34 cellular contexts compared by ENCODE assay signal in the genomic region with DNA sequence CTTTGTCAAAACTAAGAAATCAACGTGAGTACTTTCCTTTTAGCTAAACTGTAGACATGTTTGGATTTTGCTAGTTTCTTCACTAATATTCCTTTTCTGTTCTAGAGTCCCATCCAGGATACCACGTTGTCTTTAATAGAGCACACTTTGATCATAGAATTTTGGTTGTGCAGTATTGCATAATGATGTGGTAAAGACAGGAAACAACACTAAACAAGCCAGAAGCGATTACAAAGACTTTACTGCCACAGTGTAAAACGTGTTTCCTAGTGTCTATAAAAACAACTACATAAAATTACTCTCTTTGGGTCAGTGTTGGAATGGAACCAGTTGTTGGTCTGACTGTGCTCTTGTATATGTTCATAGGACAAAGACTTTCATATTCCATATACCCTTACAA. TPM values are rescaled to one million over a fixed set of nuclear protein-coding genes. Genes with fewer than 3 reads are reported as not detected.
"Had no signal": no experiment of that assay in that cellular context is flagged by ENCODE, and none has a peak within 500 bp of the region (broad histone marks: within the 10 kb centered on the region; RNA-seq: fewer than 3 reads in every experiment).

No MANE protein-coding gene starts in this region.

- H3K27ac ChIP-seq: adrenal gland, body of pancreas, esophagus muscularis mucosa, foreskin keratinocyte, gastrocnemius medialis, heart left ventricle had no signal

- H3K4me3 ChIP-seq: adrenal gland, body of pancreas, esophagus muscularis mucosa, gastrocnemius medialis, heart left ventricle had no signal

- H3K4me3 Mint-ChIP-seq: activated CD4-positive, alpha-beta memory T cell treated with anti-CD3 and anti-CD28 coated beads for 36 hours; activated CD4-positive, alpha-beta T cell treated with anti-CD3 and anti-CD28 coated beads for 36 hours; activated CD4-positive, alpha-beta T cell treated with anti-CD3 and anti-CD28 coated beads, Interleukin-2, amount 10 ng/mL, durations not matched to agents 24 days and 14 days; activated CD8-positive, alpha-beta memory T cell treated with anti-CD3 and anti-CD28 coated beads, Interleukin-2, amount 10 ng/mL, durations not matched to agents 7 days and 5 days; activated CD8-positive, alpha-beta T cell treated with anti-CD3 and anti-CD28 coated beads, Interleukin-2, amount 10 ng/mL, durations not matched to agents 7 days and 5 days; activated naive CD4-positive, alpha-beta T cell treated with anti-CD3 and anti-CD28 coated beads for 36 hours; activated naive CD4-positive, alpha-beta T cell treated with anti-CD3 and anti-CD28 coated beads, Interleukin-2, amount 50 U/mL, for 24 hours; activated naive CD8-positive, alpha-beta T cell treated with anti-CD3 and anti-CD28 coated beads for 36 hours; activated naive CD8-positive, alpha-beta T cell treated with anti-CD3 and anti-CD28 coated beads, Interleukin-2, amount 50 U/mL, for 24 hours; activated T-helper 1 cell treated with anti-CD3 and anti-CD28 coated beads, Interleukin-12 subunit alpha, Interleukin-12 subunit beta, Interleukin-2, Interleukin-4 antibody, amounts not matched to agents 30 ng/mL and 10 ng/mL and 1 ng/mL, durations not matched to agents 14 hours and 24 hours and 36 hours; effector memory CD8-positive, alpha-beta T cell had no signal

- H3K27ac Mint-ChIP-seq: activated CD4-positive, alpha-beta memory T cell treated with anti-CD3 and anti-CD28 coated beads for 36 hours; activated CD4-positive, alpha-beta T cell treated with anti-CD3 and anti-CD28 coated beads for 36 hours; activated CD4-positive, alpha-beta T cell treated with anti-CD3 and anti-CD28 coated beads, Interleukin-2, amount 10 ng/mL, durations not matched to agents 24 days and 14 days; activated CD8-positive, alpha-beta memory T cell treated with anti-CD3 and anti-CD28 coated beads, Interleukin-2, amount 10 ng/mL, durations not matched to agents 7 days and 5 days; activated CD8-positive, alpha-beta T cell treated with anti-CD3 and anti-CD28 coated beads, Interleukin-2, amount 10 ng/mL, durations not matched to agents 7 days and 5 days; activated naive CD4-positive, alpha-beta T cell treated with anti-CD3 and anti-CD28 coated beads for 36 hours; activated naive CD4-positive, alpha-beta T cell treated with anti-CD3 and anti-CD28 coated beads, Interleukin-2, amount 50 U/mL, for 24 hours; activated naive CD8-positive, alpha-beta T cell treated with anti-CD3 and anti-CD28 coated beads for 36 hours; activated naive CD8-positive, alpha-beta T cell treated with anti-CD3 and anti-CD28 coated beads, Interleukin-2, amount 50 U/mL, for 24 hours; activated T-helper 1 cell treated with anti-CD3 and anti-CD28 coated beads, Interleukin-12 subunit alpha, Interleukin-12 subunit beta, Interleukin-2, Interleukin-4 antibody, amounts not matched to agents 30 ng/mL and 10 ng/mL and 1 ng/mL, durations not matched to agents 14 hours and 24 hours and 36 hours; activated T-helper 2 cell treated with anti-CD3 and anti-CD28 coated beads, Interferon-gamma antibody, Interleukin-2, Interleukin-4, amounts not matched to agents 10 μg/mL and 5 μg/mL and 100 μg/mL, durations not matched to agents 14 hours and 24 hours and 36 hours; effector memory CD8-positive, alpha-beta T cell had no signal

- H3K4me1 ChIP-seq: adrenal gland, body of pancreas, esophagus muscularis mucosa, foreskin keratinocyte, gastrocnemius medialis, heart left ventricle had no signal

- FAIRE-seq: colon had no signal

- H3K36me3 Mint-ChIP-seq: activated CD4-positive, alpha-beta memory T cell treated with anti-CD3 and anti-CD28 coated beads for 36 hours; activated CD8-positive, alpha-beta memory T cell treated with anti-CD3 and anti-CD28 coated beads, Interleukin-2, amount 10 ng/mL, durations not matched to agents 7 days and 5 days; activated naive CD4-positive, alpha-beta T cell treated with anti-CD3 and anti-CD28 coated beads, Interleukin-2, amount 50 U/mL, for 24 hours; activated naive CD8-positive, alpha-beta T cell treated with anti-CD3 and anti-CD28 coated beads for 36 hours had no signal

- H3K9me3 Mint-ChIP-seq: activated CD4-positive, alpha-beta memory T cell treated with anti-CD3 and anti-CD28 coated beads for 36 hours; activated CD4-positive, alpha-beta T cell treated with anti-CD3 and anti-CD28 coated beads, Interleukin-2, amount 10 ng/mL, durations not matched to agents 24 days and 14 days; activated naive CD4-positive, alpha-beta T cell treated with anti-CD3 and anti-CD28 coated beads for 36 hours; activated naive CD4-positive, alpha-beta T cell treated with anti-CD3 and anti-CD28 coated beads, Interleukin-2, amount 50 U/mL, for 24 hours; activated naive CD8-positive, alpha-beta T cell treated with anti-CD3 and anti-CD28 coated beads for 36 hours; activated naive CD8-positive, alpha-beta T cell treated with anti-CD3 and anti-CD28 coated beads, Interleukin-2, amount 50 U/mL, for 24 hours; activated T-helper 1 cell treated with anti-CD3 and anti-CD28 coated beads, Interleukin-12 subunit alpha, Interleukin-12 subunit beta, Interleukin-2, Interleukin-4 antibody, amounts not matched to agents 30 ng/mL and 10 ng/mL and 1 ng/mL, durations not matched to agents 14 hours and 24 hours and 36 hours; activated T-helper 2 cell treated with anti-CD3 and anti-CD28 coated beads, Interferon-gamma antibody, Interleukin-2, Interleukin-4, amounts not matched to agents 10 μg/mL and 5 μg/mL and 100 μg/mL, durations not matched to agents 14 hours and 24 hours and 36 hours; effector memory CD8-positive, alpha-beta T cell had no signal

- H3K4me1 Mint-ChIP-seq: activated CD4-positive, alpha-beta T cell treated with anti-CD3 and anti-CD28 coated beads for 36 hours; activated CD4-positive, alpha-beta T cell treated with anti-CD3 and anti-CD28 coated beads, Interleukin-2, amount 10 ng/mL, durations not matched to agents 24 days and 14 days; activated CD8-positive, alpha-beta memory T cell treated with anti-CD3 and anti-CD28 coated beads, Interleukin-2, amount 10 ng/mL, durations not matched to agents 7 days and 5 days; activated naive CD4-positive, alpha-beta T cell treated with anti-CD3 and anti-CD28 coated beads, Interleukin-2, amount 50 U/mL, for 24 hours; activated naive CD8-positive, alpha-beta T cell treated with anti-CD3 and anti-CD28 coated beads for 36 hours; activated naive CD8-positive, alpha-beta T cell treated with anti-CD3 and anti-CD28 coated beads, Interleukin-2, amount 50 U/mL, for 24 hours had no signal

- H3K36me3 ChIP-seq: adrenal gland, esophagus muscularis mucosa, gastrocnemius medialis, heart left ventricle had no signal

- DNase-seq: activated CD4-positive, alpha-beta memory T cell treated with anti-CD3 and anti-CD28 coated beads for 36 hours; activated CD4-positive, alpha-beta T cell treated with anti-CD3 and anti-CD28 coated beads for 36 hours; activated CD4-positive, alpha-beta T cell treated with anti-CD3 and anti-CD28 coated beads, Interleukin-2, amount 10 ng/mL, durations not matched to agents 24 days and 14 days; activated CD4-positive, CD25-positive, alpha-beta regulatory T cell; activated CD4-positive, CD25-positive, alpha-beta regulatory T cell treated with anti-CD3 and anti-CD28 coated beads, Interleukin-2, amount 50 U/mL, for 72 hours; activated CD8-positive, alpha-beta memory T cell treated with anti-CD3 and anti-CD28 coated beads, Interleukin-2, amount 10 ng/mL, durations not matched to agents 7 days and 5 days; activated CD8-positive, alpha-beta memory T cell treated with anti-CD3 and anti-CD28 coated beads, Interleukin-2, amount 50 U/mL, for 4 hours; activated CD8-positive, alpha-beta T cell treated with anti-CD3 and anti-CD28 coated beads, Interleukin-2, amount 10 ng/mL, durations not matched to agents 7 days and 5 days; activated effector memory CD4-positive, alpha-beta T cell treated with anti-CD3 and anti-CD28 coated beads, Interleukin-2, amount 50 U/mL, for 16 hours; activated naive CD4-positive, alpha-beta T cell treated with anti-CD3 and anti-CD28 coated beads for 36 hours; activated naive CD8-positive, alpha-beta T cell treated with anti-CD3 and anti-CD28 coated beads for 36 hours; activated naive CD8-positive, alpha-beta T cell treated with anti-CD3 and anti-CD28 coated beads, Interleukin-2, amount 50 U/mL, for 24 hours; activated T-cell treated with anti-CD3 and anti-CD28 coated beads, Interleukin-2, amount 50 U/mL, for 1 hour; activated T-cell treated with anti-CD3 and anti-CD28 coated beads, Interleukin-2, amount 50 U/mL, for 48 hours; adrenal gland; amygdala; aorta; body of pancreas; caudate nucleus; cortex of kidney; dermis blood vessel endothelial cell; effector CD4-positive, alpha-beta T cell; effector memory CD8-positive, alpha-beta T cell; erythroblast; foreskin keratinocyte; gastrocnemius medialis; glutamatergic neuron; heart left ventricle had no signal

- H3K9me3 ChIP-seq: adrenal gland, body of pancreas, esophagus muscularis mucosa, gastrocnemius medialis, heart left ventricle had no signal

- H3K27me3 ChIP-seq: body of pancreas, foreskin keratinocyte, gastrocnemius medialis had no signal

- ATAC-seq: activated CD4-positive, alpha-beta T cell treated with anti-CD3 and anti-CD28 coated beads for 36 hours; activated CD8-positive, alpha-beta memory T cell treated with anti-CD3 and anti-CD28 coated beads, Interleukin-2, amount 10 ng/mL, durations not matched to agents 7 days and 5 days; activated CD8-positive, alpha-beta T cell treated with anti-CD3 and anti-CD28 coated beads, Interleukin-2, amount 10 ng/mL, durations not matched to agents 7 days and 5 days; activated naive CD8-positive, alpha-beta T cell treated with anti-CD3 and anti-CD28 coated beads, Interleukin-2, amount 50 U/mL, for 24 hours; body of pancreas; effector memory CD8-positive, alpha-beta T cell; foreskin keratinocyte; gastrocnemius medialis; heart left ventricle had no signal

RNA-seq across cellular contexts. Expression of gene SHISA9, which starts 19.3 kb away (rescaled TPM):
- total RNA-seq: activated CD4-positive, alpha-beta T cell treated with anti-CD3 and anti-CD28 coated beads, Interleukin-2, amount 10 ng/mL, durations not matched to agents 24 days and 14 days; activated CD8-positive, alpha-beta memory T cell treated with anti-CD3 and anti-CD28 coated beads for 36 hours; activated CD8-positive, alpha-beta T cell treated with anti-CD3 and anti-CD28 coated beads, Interleukin-2, amount 10 ng/mL, durations not matched to agents 7 days and 5 days; activated naive CD4-positive, alpha-beta T cell treated with anti-CD3 and anti-CD28 coated beads for 36 hours; activated naive CD8-positive, alpha-beta T cell treated with anti-CD3 and anti-CD28 coated beads for 36 hours; activated T-helper 2 cell treated with anti-CD3 and anti-CD28 coated beads, Interferon-gamma antibody, Interleukin-2, Interleukin-4, amounts not matched to agents 10 μg/mL and 5 μg/mL and 100 μg/mL, durations not matched to agents 14 hours and 24 hours and 36 hours; gastrocnemius medialis had no signal
